In the genomic region with DNA sequence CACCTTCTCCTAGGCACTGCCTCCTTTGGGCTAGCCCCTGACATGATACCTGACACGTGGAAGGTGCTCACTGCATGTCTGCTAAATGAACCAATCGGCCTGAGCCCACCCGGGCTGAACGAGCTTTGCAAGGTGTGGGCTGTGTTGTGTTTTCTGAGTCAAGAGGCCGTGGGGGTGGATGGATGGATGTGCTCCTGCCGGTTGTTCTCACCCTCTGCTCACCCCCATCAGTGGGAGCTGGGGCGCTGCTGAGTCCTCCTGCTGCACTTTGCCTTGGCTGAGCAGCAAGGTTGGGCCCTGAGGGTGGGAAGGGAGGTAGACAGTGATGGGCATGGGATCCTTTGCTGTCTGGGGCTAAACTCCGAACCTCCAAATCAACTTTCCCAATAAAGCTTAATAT, we compare ENCODE assay signal across 2 cellular contexts.
TF ChIP-seq lines count a peak whose summit lies in the region.

No MANE protein-coding gene starts in this region.

TF ChIP-seq in GM23338, 12 proteins besides CTCF, POLR2A, EP300 and RAD21:
- TF ChIP-seq, protein P1, sequence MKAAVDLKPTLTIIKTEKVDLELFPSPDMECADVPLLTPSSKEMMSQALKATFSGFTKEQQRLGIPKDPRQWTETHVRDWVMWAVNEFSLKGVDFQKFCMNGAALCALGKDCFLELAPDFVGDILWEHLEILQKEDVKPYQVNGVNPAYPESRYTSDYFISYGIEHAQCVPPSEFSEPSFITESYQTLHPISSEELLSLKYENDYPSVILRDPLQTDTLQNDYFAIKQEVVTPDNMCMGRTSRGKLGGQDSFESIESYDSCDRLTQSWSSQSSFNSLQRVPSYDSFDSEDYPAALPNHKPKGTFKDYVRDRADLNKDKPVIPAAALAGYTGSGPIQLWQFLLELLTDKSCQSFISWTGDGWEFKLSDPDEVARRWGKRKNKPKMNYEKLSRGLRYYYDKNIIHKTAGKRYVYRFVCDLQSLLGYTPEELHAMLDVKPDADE (IDR thresholded peaks at IDR 0.05): no peak
- TF ChIP-seq EZH2 (IDR thresholded peaks at IDR 0.05; ENCODE audit: low read depth, unreplicated experiment) (no peak), POLR2AphosphoS5 (IDR thresholded peaks at IDR 0.05; ENCODE audit: low read depth) (no peak)
TF ChIP-seq in GM23338: peak in this region for 0.

TF ChIP-seq in H1, 55 proteins besides CTCF, POLR2A, EP300 and RAD21:
- TF ChIP-seq NANOG (IDR thresholded peaks at IDR 0.05; ENCODE audit: insufficient read depth, low read depth, low read length, poor library complexity, severe bottlenecking): no peak
- TF ChIP-seq, protein P2, sequence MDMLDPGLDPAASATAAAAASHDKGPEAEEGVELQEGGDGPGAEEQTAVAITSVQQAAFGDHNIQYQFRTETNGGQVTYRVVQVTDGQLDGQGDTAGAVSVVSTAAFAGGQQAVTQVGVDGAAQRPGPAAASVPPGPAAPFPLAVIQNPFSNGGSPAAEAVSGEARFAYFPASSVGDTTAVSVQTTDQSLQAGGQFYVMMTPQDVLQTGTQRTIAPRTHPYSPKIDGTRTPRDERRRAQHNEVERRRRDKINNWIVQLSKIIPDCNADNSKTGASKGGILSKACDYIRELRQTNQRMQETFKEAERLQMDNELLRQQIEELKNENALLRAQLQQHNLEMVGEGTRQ (IDR thresholded peaks at IDR 0.05; ENCODE audit: low read length): no peak
- TF ChIP-seq BACH1 (IDR thresholded peaks at IDR 0.05; ENCODE audit: low read length): no peak
- no peak for TF ChIP-seq SAP30 (IDR thresholded peaks at IDR 0.05; ENCODE audit: insufficient read depth, insufficient replicate concordance, low read length)
- TF ChIP-seq, protein P3, sequence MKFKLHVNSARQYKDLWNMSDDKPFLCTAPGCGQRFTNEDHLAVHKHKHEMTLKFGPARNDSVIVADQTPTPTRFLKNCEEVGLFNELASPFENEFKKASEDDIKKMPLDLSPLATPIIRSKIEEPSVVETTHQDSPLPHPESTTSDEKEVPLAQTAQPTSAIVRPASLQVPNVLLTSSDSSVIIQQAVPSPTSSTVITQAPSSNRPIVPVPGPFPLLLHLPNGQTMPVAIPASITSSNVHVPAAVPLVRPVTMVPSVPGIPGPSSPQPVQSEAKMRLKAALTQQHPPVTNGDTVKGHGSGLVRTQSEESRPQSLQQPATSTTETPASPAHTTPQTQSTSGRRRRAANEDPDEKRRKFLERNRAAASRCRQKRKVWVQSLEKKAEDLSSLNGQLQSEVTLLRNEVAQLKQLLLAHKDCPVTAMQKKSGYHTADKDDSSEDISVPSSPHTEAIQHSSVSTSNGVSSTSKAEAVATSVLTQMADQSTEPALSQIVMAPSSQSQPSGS (IDR thresholded peaks at IDR 0.05; ENCODE audit: low read length): no peak
- TF ChIP-seq TCF12 (IDR thresholded peaks at IDR 0.05; ENCODE audit: low read depth, low read length): no peak
- no peak for TF ChIP-seq POU5F1 (IDR thresholded peaks at IDR 0.05; ENCODE audit: low read depth, low read length)
- TF ChIP-seq SP4 (IDR thresholded peaks at IDR 0.05; ENCODE audit: low read length): no peak
